Comparison of ENCODE assay signal across 26 cellular contexts in the genomic region with DNA sequence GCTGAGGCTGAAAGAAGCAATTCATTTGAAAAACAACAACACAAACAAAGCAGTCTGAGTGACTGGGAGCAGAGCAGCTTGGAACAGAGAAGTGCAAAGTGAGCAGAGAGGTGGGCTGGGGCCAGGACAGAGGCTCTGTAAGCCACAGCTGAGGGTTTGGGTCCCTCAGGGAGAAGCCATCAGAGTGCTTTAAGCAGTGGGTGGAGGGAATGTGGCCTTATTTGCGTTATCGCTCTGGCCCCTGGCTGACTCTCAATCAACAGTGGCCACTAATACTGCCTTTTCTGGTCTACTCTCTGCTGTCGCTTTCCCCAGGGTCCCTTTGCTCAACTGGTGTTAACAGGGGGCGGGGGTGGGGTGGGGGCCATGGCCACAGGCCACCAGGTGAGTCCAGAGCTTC. TPM values are rescaled to one million over a fixed set of nuclear protein-coding genes. Genes with fewer than 3 reads are reported as not detected.
DNase-seq lines count a peak whose midpoint lies in the region; ATAC-seq, FAIRE-seq and TF ChIP-seq lines count a peak whose summit lies in the region.
"Had no signal": no experiment of that assay in that cellular context is flagged by ENCODE, and none has a peak within 500 bp of the region (broad histone marks: within the 10 kb centered on the region; RNA-seq: fewer than 3 reads in every experiment).

No MANE protein-coding gene starts in this region.

- H3K27me3 Mint-ChIP-seq in stimulated activated memory B cell treated with anti-CD40 and anti-IgM and Interleukin-4, amounts not matched to agents 10 μg/mL and 1 μg/mL and 100 μg/mL, for 72 hours: no peaks in the 10 kb centered on the region
- H3K27me3 Mint-ChIP-seq: CD4-positive, alpha-beta memory T cell; naive thymus-derived CD8-positive, alpha-beta T cell had no signal

- FAIRE-seq in HepG2 (lab: Jason Lieb, UNC): no peak
- no peak for FAIRE-seq in H1 (lab: Jason Lieb, UNC)
- FAIRE-seq: A204.1, colon had no signal

- TF ChIP-seq POLR2A in HepG2 (IDR thresholded peaks at IDR 0.05; ENCODE audit: insufficient read depth in 1 of 2, low read depth in 2 of 2, low read length in 2 of 2): no peak
- TF ChIP-seq POLR2A in right lobe of liver (IDR thresholded peaks at IDR 0.05): no peak
- no peak for TF ChIP-seq POLR2A in H1 (IDR thresholded peaks at IDR 0.05; ENCODE audit: control extremely low read depth in 1 of 2, low read depth in 2 of 2, low read length in 2 of 2)

- no peak overlapping the region for H3K56ac ChIP-seq in H1 (replicated peaks; ENCODE audit: insufficient read length, low read depth, low read length)
- H3K56ac ChIP-seq in mesendoderm (ENCODE audit: low read length): peak overlapping the region; percentile 79

- WGBS in HepG2 (ENCODE audit: low lambda C conversion rate): 6% methylated on average over 2 of the region's 4 CpGs
- 80% methylated on average over 1 of the region's 4 CpGs for WGBS in right lobe of liver (ENCODE audit: insufficient coverage, low coverage, low lambda C conversion rate, missing lambda C conversion rate)
- 47% methylated on average over 4 of the region's 4 CpGs; no CpG with 5 or more reads in 1 of the 2 experiments for WGBS in H1 (ENCODE audit: extremely low coverage in 1 of 2, insufficient coverage in 1 of 2, insufficient read length in 1 of 2, insufficient replicate concordance in 2 of 2, low coverage in 1 of 2, low lambda C conversion rate in 2 of 2, missing lambda C conversion rate in 1 of 2), 2 experiments
- WGBS in mesendoderm (ENCODE audit: extremely low coverage, insufficient coverage, low lambda C conversion rate): no CpG with 5 or more reads among the region's 4 CpGs

- ATAC-seq in HepG2 (peak; percentile 63), right lobe of liver (no peak), GM18907 (IDR thresholded peaks at IDR 0.05; ENCODE audit: unreplicated experiment) (no peak), HG02642 (IDR thresholded peaks at IDR 0.05; ENCODE audit: poor library complexity, unreplicated experiment) (no peak)
- no peak for ATAC-seq in stimulated activated memory B cell treated with anti-CD40 and anti-IgM and Interleukin-4, amounts not matched to agents 10 μg/mL and 1 μg/mL and 100 μg/mL, for 72 hours
- ATAC-seq: left colon; naive thymus-derived CD8-positive, alpha-beta T cell had no signal

- DNase-seq in HepG2 (ENCODE audit: low spot score) (no peak), right lobe of liver (no peak), H1 (ENCODE audit: low read depth in 1 of 2, low spot score in 2 of 2) (peak in 1 of 2 experiments; percentile 47), mesendoderm (no peak), GM19240 (ENCODE audit: insufficient read length, low spot score) (no peak)
- DNase-seq: activated CD4-positive, alpha-beta T cell treated with anti-CD3 and anti-CD28 coated beads, Interleukin-2, amount 50 U/mL, for 48 hours; activated CD8-positive, alpha-beta memory T cell treated with anti-CD3 and anti-CD28 coated beads, Interleukin-2, amount 50 U/mL, for 4 hours; activated naive CD4-positive, alpha-beta T cell treated with anti-CD3 and anti-CD28 coated beads, Interleukin-2, amount 10 ng/mL, durations not matched to agents 7 days and 5 days; amygdala; CD4-positive, alpha-beta memory T cell; DMS 273 treated with DMSO at 0.1 percent for 48 hours; effector memory CD4-positive, alpha-beta T cell; HCEC 1CT; left colon; naive thymus-derived CD8-positive, alpha-beta T cell; posterior cingulate gyrus had no signal

- no peak overlapping the region for H3K27ac ChIP-seq in HepG2 (ENCODE audit: extremely low read length, insufficient read depth, low read length)
- H3K27ac ChIP-seq in right lobe of liver: no peak overlapping the region
- no peak overlapping the region for H3K27ac ChIP-seq in H1 (ENCODE audit: low read depth, low read length)
- peak overlapping the region; percentile 25 for H3K27ac ChIP-seq in mesendoderm (ENCODE audit: low read depth, low read length)
- H3K27ac ChIP-seq: breast epithelium, RWPE1, SK-N-MC had no signal

- no peak overlapping the region for H3K14ac ChIP-seq in H1 (ENCODE audit: insufficient read length)

- CTCF ChIA-PET in HepG2 (lab: Yijun Ruan, JAX; ENCODE audit: low intra/inter-chr PET ratio, low total read pairs) (no interaction called here), H1 (lab: Charles Lee; ENCODE audit: partially characterized antibody) (interaction anchor here (0.6 to 4.9 kb wide), 15 partner anchors 8 to 167 kb away, joined by 3 to 28 read pairs (median 4); no protein-coding TSS in a partner anchor)

- H3K36me3 Mint-ChIP-seq in stimulated activated memory B cell treated with anti-CD40 and anti-IgM and Interleukin-4, amounts not matched to agents 10 μg/mL and 1 μg/mL and 100 μg/mL, for 72 hours: peaks cover 4% of the 10 kb centered on the region

- TF ChIP-seq RAD21 in HepG2 (CRISPR knock-in tag; IDR thresholded peaks at IDR 0.05): no peak
- TF ChIP-seq RAD21 in H1 (IDR thresholded peaks at IDR 0.05 in 1 of 2, conservative IDR thresholded peaks at IDR 0.05 in 1 of 2; ENCODE audit: low read depth in 2 of 2, low read length in 2 of 2): no peak

- H3K27ac Mint-ChIP-seq in stimulated activated memory B cell treated with anti-CD40 and anti-IgM and Interleukin-4, amounts not matched to agents 10 μg/mL and 1 μg/mL and 100 μg/mL, for 72 hours: peak overlapping the region; percentile 35
- H3K27ac Mint-ChIP-seq: activated naive CD4-positive, alpha-beta T cell treated with anti-CD3 and anti-CD28 coated beads, Interleukin-2, amount 10 ng/mL, durations not matched to agents 7 days and 5 days; activated T-helper 1 cell treated with anti-CD3 and anti-CD28 coated beads, Interleukin-12 subunit alpha, Interleukin-12 subunit beta, Interleukin-2, Interleukin-4 antibody, amounts not matched to agents 30 ng/mL and 10 ng/mL and 1 ng/mL, durations not matched to agents 14 hours and 24 hours and 36 hours had no signal

- peaks cover 8% of the 10 kb centered on the region for H3K4me1 Mint-ChIP-seq in stimulated activated memory B cell treated with anti-CD40 and anti-IgM and Interleukin-4, amounts not matched to agents 10 μg/mL and 1 μg/mL and 100 μg/mL, for 72 hours

- H3K27me3 ChIP-seq in HepG2 (ENCODE audit: control insufficient read depth in 1 of 2, insufficient read depth in 2 of 2, low read length in 2 of 2) (peaks cover 0 to 1% of the 10 kb centered on the region in 2 experiments; a peak in 1 of 5 replicates), right lobe of liver (no peaks in the 10 kb centered on the region), H1 (replicated peaks in 1 of 4; ENCODE audit: control insufficient read depth in 3 of 4, extremely low read depth in 1 of 4, insufficient read depth in 3 of 4, low read length in 3 of 4) (no peaks in the 10 kb centered on the region), mesendoderm (ENCODE audit: insufficient read depth, low read length, poor library complexity) (no peaks in the 10 kb centered on the region)
- H3K27me3 ChIP-seq: breast epithelium, tibial nerve had no signal

- no peak overlapping the region for H3K4ac ChIP-seq in H1 (replicated peaks; ENCODE audit: insufficient read length, low read depth, low read length)
- peak overlapping the region; percentile 63 for H3K4ac ChIP-seq in mesendoderm (ENCODE audit: low read depth, low read length)

- in situ Hi-C loops in HepG2 (cut with HindIII; ENCODE audit: extremely low pct_ligation_motif_present, low pct_unique_long_range_greater_than_20kb): no loop called here

- TF ChIP-seq CTCF in HepG2 (CRISPR knock-in tag; IDR thresholded peaks at IDR 0.05) (no peak), right lobe of liver (IDR thresholded peaks at IDR 0.05) (no peak), H1 (IDR thresholded peaks at IDR 0.05; ENCODE audit: control extremely low read depth in 1 of 3, insufficient read depth in 1 of 3, low read depth in 1 of 3, low read length in 3 of 3) (no peak)

- H4K20me1 ChIP-seq in HepG2 (ENCODE audit: insufficient read depth, low read length) (no peaks in the 10 kb centered on the region), H1 (replicated peaks in 1 of 2; ENCODE audit: control insufficient read depth in 1 of 2, insufficient read depth in 2 of 2, low read length in 2 of 2) (no peaks in the 10 kb centered on the region)

- BruUV-seq in HepG2 (replicated peaks; lab: Mats Ljungman, UMichigan): no TSS peak

- no peak overlapping the region for H3K4me3 Mint-ChIP-seq in stimulated activated memory B cell treated with anti-CD40 and anti-IgM and Interleukin-4, amounts not matched to agents 10 μg/mL and 1 μg/mL and 100 μg/mL, for 72 hours
- H3K4me3 Mint-ChIP-seq: activated naive CD4-positive, alpha-beta T cell treated with anti-CD3 and anti-CD28 coated beads, Interleukin-2, amount 10 ng/mL, durations not matched to agents 7 days and 5 days; activated T-helper 1 cell treated with anti-CD3 and anti-CD28 coated beads, Interleukin-12 subunit alpha, Interleukin-12 subunit beta, Interleukin-2, Interleukin-4 antibody, amounts not matched to agents 30 ng/mL and 10 ng/mL and 1 ng/mL, durations not matched to agents 14 hours and 24 hours and 36 hours; CD4-positive, alpha-beta memory T cell; naive thymus-derived CD8-positive, alpha-beta T cell had no signal

- H3K9me3 Mint-ChIP-seq in stimulated activated memory B cell treated with anti-CD40 and anti-IgM and Interleukin-4, amounts not matched to agents 10 μg/mL and 1 μg/mL and 100 μg/mL, for 72 hours: peaks cover 6% of the 10 kb centered on the region

- no peak overlapping the region for H3K23ac ChIP-seq in H1 (ENCODE audit: insufficient read length)
- H3K23ac ChIP-seq in mesendoderm (ENCODE audit: low read length): no peak overlapping the region

- POLR2A ChIA-PET in HepG2 (lab: Yijun Ruan, JAX) (no interaction called here), H1 (lab: Charles Lee; ENCODE audit: partially characterized antibody) (interaction anchor here (1.1 to 1.8 kb wide), 6 partner anchors 9 to 44 kb away, joined by 3 to 6 read pairs (median 4); a partner anchor contains a TSS)

- H2BK12ac ChIP-seq in H1 (ENCODE audit: low read depth, low read length): 0 out of 2 replicates have a peak overlapping the region, but pooled peaks have one; percentile 60

- no peaks in the 10 kb centered on the region for H3K36me3 ChIP-seq in HepG2 (replicated peaks in 1 of 2; ENCODE audit: control insufficient read depth in 1 of 2, insufficient read depth in 2 of 2, low read length in 2 of 2)
- H3K36me3 ChIP-seq in right lobe of liver: no peaks in the 10 kb centered on the region
- H3K36me3 ChIP-seq in H1 (ENCODE audit: control insufficient read depth in 2 of 4, insufficient read depth in 4 of 4, low read length in 3 of 4): no peaks in the 10 kb centered on the region
- no peaks in the 10 kb centered on the region for H3K36me3 ChIP-seq in mesendoderm (ENCODE audit: control insufficient read depth, insufficient read depth, low read length)
- H3K36me3 ChIP-seq: breast epithelium, tibial nerve had no signal

- H3K18ac ChIP-seq in H1 (ENCODE audit: extremely low read depth, low read length) (no peak overlapping the region; the same call in 1 of the 2 replicates), mesendoderm (ENCODE audit: low read length) (peak overlapping the region; percentile 24)

- no peak overlapping the region; the same call in 1 of the 2 replicates for H2BK15ac ChIP-seq in H1 (ENCODE audit: low read length)
- H2BK15ac ChIP-seq in mesendoderm (replicated peaks; ENCODE audit: low read depth): no peak overlapping the region

- H4K5ac ChIP-seq in H1 (ENCODE audit: insufficient read length, low read depth, low read length): no peak overlapping the region
- H4K5ac ChIP-seq in mesendoderm (ENCODE audit: low read length): no peak overlapping the region

- peaks cover 29% of the 10 kb centered on the region for H3K4me1 ChIP-seq in HepG2 (ENCODE audit: insufficient read depth, low read length)
- no peaks in the 10 kb centered on the region for H3K4me1 ChIP-seq in right lobe of liver
- peaks cover 8 to 23% (median 13%) of the 10 kb centered on the region in 4 experiments for H3K4me1 ChIP-seq in H1 (replicated peaks in 1 of 4; ENCODE audit: control insufficient read depth in 3 of 4, insufficient read depth in 4 of 4, low read length in 3 of 4)
- H3K4me1 ChIP-seq in mesendoderm (ENCODE audit: control insufficient read depth, low read depth, low read length): peaks cover 22% of the 10 kb centered on the region
- H3K4me1 ChIP-seq: breast epithelium had no signal

- peak overlapping the region; percentile 60 for H2BK5ac ChIP-seq in H1 (ENCODE audit: low read depth, low read length)
- peak overlapping the region; percentile 25 for H2BK5ac ChIP-seq in mesendoderm (ENCODE audit: low read length)

- H3K23me2 ChIP-seq in H1 (ENCODE audit: low read depth, low read length): no peaks in the 10 kb centered on the region

- no peak for TF ChIP-seq EP300 in HepG2 (IDR thresholded peaks at IDR 0.05; ENCODE audit: low read depth in 2 of 2, low read length in 2 of 2)
- TF ChIP-seq EP300 in HepG2 (CRISPR knock-in tag; IDR thresholded peaks at IDR 0.05; ENCODE audit: borderline replicate concordance): no peak
- TF ChIP-seq EP300 in H1 (IDR thresholded peaks at IDR 0.05; ENCODE audit: borderline replicate concordance in 1 of 2, low read depth in 2 of 2, low read length in 2 of 2): no peak

- H2AK5ac ChIP-seq in H1 (ENCODE audit: low read depth, low read length) (no peak overlapping the region), mesendoderm (ENCODE audit: low read length) (no peak overlapping the region)

- H3K79me1 ChIP-seq in H1 (ENCODE audit: low read depth, low read length) (no peaks in the 10 kb centered on the region), mesendoderm (ENCODE audit: low read length) (no peaks in the 10 kb centered on the region)

- intact Hi-C loops in HepG2 (cut with micrococcal nuclease; ENCODE audit: unreplicated experiment) (no loop called here), right lobe of liver (cut with DNase I) (no loop called here)

- H4K8ac ChIP-seq in H1 (ENCODE audit: extremely low read depth, insufficient read depth, low read length) (no peak overlapping the region), mesendoderm (ENCODE audit: low read depth, low read length) (no peak overlapping the region)

- H2AFZ ChIP-seq in HepG2 (ENCODE audit: low read length) (peak overlapping the region; percentile 44), H1 (ENCODE audit: low read length) (peak overlapping the region; percentile 47; the same call in 1 of the 2 replicates)

- H3K4me2 ChIP-seq in HepG2 (ENCODE audit: low read depth, low read length) (peak overlapping the region; percentile 36), H1 (ENCODE audit: insufficient read depth in 1 of 2, low read depth in 2 of 2, low read length in 2 of 2) (peak overlapping the region in 1 of 2 experiments; percentile 44; a peak in 2 of 4 replicates), mesendoderm (ENCODE audit: low read length) (no peak overlapping the region)

- peaks cover 9% of the 10 kb centered on the region; the same call in 1 of the 2 replicates for H3K9me3 ChIP-seq in HepG2 (ENCODE audit: low read length)
- no peaks in the 10 kb centered on the region for H3K9me3 ChIP-seq in right lobe of liver
- H3K9me3 ChIP-seq in H1 (ENCODE audit: insufficient read depth in 2 of 2, low read depth in 1 of 2, low read length in 1 of 2): no peaks in the 10 kb centered on the region
- H3K9me3 ChIP-seq: breast epithelium had no signal

- H2BK20ac ChIP-seq in H1 (ENCODE audit: low read length): 0 out of 2 replicates have a peak overlapping the region, but pooled peaks have one; percentile 40

- peak overlapping the region; percentile 4; the same call in 1 of the 2 replicates for H3K9ac ChIP-seq in HepG2 (ENCODE audit: insufficient read depth, low read depth, low read length)
- H3K9ac ChIP-seq in H1 (replicated peaks in 1 of 4; ENCODE audit: extremely low read depth in 1 of 4, low read depth in 3 of 4, low read length in 3 of 4): no peak overlapping the region; a peak in 1 of 7 replicates
- H3K9ac ChIP-seq in mesendoderm (ENCODE audit: low read length): no peak overlapping the region

- H3K4me3 ChIP-seq in HepG2 (replicated peaks in 1 of 3; ENCODE audit: insufficient read depth in 1 of 3, low read depth in 2 of 3, low read length in 3 of 3) (no peak overlapping the region; a peak in 1 of 6 replicates), right lobe of liver (no peak overlapping the region), H1 (ENCODE audit: extremely low read depth in 1 of 4, insufficient read depth in 2 of 4, low read depth in 3 of 4, low read length in 4 of 4) (0 out of 8 replicates have a peak overlapping the region, but pooled peaks of 1 of the 4 experiments have one; percentile 1), mesendoderm (ENCODE audit: low read length) (no peak overlapping the region)
- H3K4me3 ChIP-seq: breast epithelium, SK-N-MC, tibial nerve had no signal

- no peaks in the 10 kb centered on the region for H3K79me2 ChIP-seq in HepG2 (ENCODE audit: insufficient read depth, low read length)
- no peaks in the 10 kb centered on the region for H3K79me2 ChIP-seq in H1 (ENCODE audit: control insufficient read depth in 1 of 2, insufficient read depth in 2 of 2, low read length in 2 of 2)
- no peaks in the 10 kb centered on the region for H3K79me2 ChIP-seq in mesendoderm (ENCODE audit: control insufficient read depth, insufficient read depth, low read length)

- no peak overlapping the region for H4K91ac ChIP-seq in H1 (replicated peaks; ENCODE audit: insufficient read length, low read length)

- H2BK120ac ChIP-seq in H1 (replicated peaks; ENCODE audit: low read depth, low read length): no peak overlapping the region
- H2BK120ac ChIP-seq in mesendoderm (ENCODE audit: low read depth, low read length): no peak overlapping the region

RNA-seq across cellular contexts. Expression of a gene that starts 44.2 kb away (rescaled TPM):
- total RNA-seq in HepG2 (2016; rRNA removed; fragmentation: Illumina TruSeq; extraction: Trizol): 6.2 and 8.4 TPM in 2 replicates
- 0.88 and 1.1 TPM in 2 replicates for total RNA-seq in HepG2 (2016; cell fraction: cytosol; rRNA removed; fragmentation: Illumina TruSeq; extraction: Trizol; ENCODE audit: low read depth)
- 6.2 and 7.9 TPM in 2 replicates for total RNA-seq in HepG2 (2016; cell fraction: insoluble cytoplasmic fraction; rRNA removed; fragmentation: Illumina TruSeq; extraction: Trizol)
- total RNA-seq in HepG2 (2016; cell fraction: membrane; rRNA removed; fragmentation: Illumina TruSeq; extraction: Trizol): 3.5 and 4.3 TPM in 2 replicates
- total RNA-seq in HepG2 (2016; cell fraction: nucleus; rRNA removed; fragmentation: Illumina TruSeq; extraction: Trizol): 5.8 and 6.6 TPM in 2 replicates
- 6.6 and 7.8 TPM in 2 replicates for polyA plus RNA-seq in HepG2 (2011; rRNA removed)
- 6.1 and 8.5 TPM in 2 replicates for polyA plus RNA-seq in HepG2 (2011; cell fraction: cytosol; rRNA removed)
- 9.9 and 12.0 TPM in 2 replicates for polyA plus RNA-seq in HepG2 (2011; cell fraction: nucleus; rRNA removed)
- 13.5 and 21.1 TPM in 2 replicates for polyA plus RNA-seq in HepG2 (2012)
- polyA plus RNA-seq in HepG2 (2016; cell fraction: cytosol; fragmentation: Illumina TruSeq; extraction: Trizol; ENCODE audit: low read depth): 0.57 and 0.58 TPM in 2 replicates
- 8.8 and 10.6 TPM in 2 replicates for polyA plus RNA-seq in HepG2 (2016; cell fraction: insoluble cytoplasmic fraction; fragmentation: Illumina TruSeq; extraction: Trizol; ENCODE audit: low read depth)
- 2.4 and 2.6 TPM in 2 replicates for polyA plus RNA-seq in HepG2 (2016; cell fraction: membrane; fragmentation: Illumina TruSeq; extraction: Trizol; ENCODE audit: low read depth)
- 9.6 and 10.7 TPM in 2 replicates for polyA plus RNA-seq in HepG2 (2016; cell fraction: nucleus; fragmentation: Illumina TruSeq; extraction: Trizol; ENCODE audit: insufficient read depth, low read depth)
- 5.2 and 20.2 TPM in 2 replicates for polyA minus RNA-seq in HepG2 (2011; rRNA and poly(A)+ RNA removed; ENCODE audit: low replicate concordance)
- 14.8 and 18.3 TPM in 2 replicates for polyA minus RNA-seq in HepG2 (2011; cell fraction: cytosol; rRNA and poly(A)+ RNA removed)
- 5.8 and 8.6 TPM in 2 replicates for polyA minus RNA-seq in HepG2 (2011; cell fraction: nucleus; rRNA and poly(A)+ RNA removed)
- total RNA-seq in right lobe of liver: 10 to 100 TPM; 11.7 to 18.1 (median 13.7) TPM
- total RNA-seq in H1 (2021; fragmentation: NEBNext Ultra II Directional; extraction: Animal tissue kit (Norgen Biotek cat#: 25700)): 57.0 and 59.6 TPM in 2 replicates
- 18.8 and 32.1 TPM in 2 replicates for polyA plus RNA-seq in H1 (2011; rRNA removed)
- 22.0 TPM for polyA plus RNA-seq in H1 (2011; cell fraction: cytosol; rRNA removed)
- polyA plus RNA-seq in H1 (2011; cell fraction: nucleus; rRNA removed): 27.5 TPM
- 36.5 to 43.3 TPM (median 39.3 TPM) in 4 replicates for polyA plus RNA-seq in H1 (2012, experiment 1 of 2)
- polyA plus RNA-seq in H1 (2012, experiment 2 of 2): 26.8 TPM
- 21.9 TPM for polyA plus RNA-seq in H1 (2013, experiment 1 of 2)
- polyA plus RNA-seq in H1 (2013, experiment 2 of 2): 22.6 TPM
- 7.7 and 12.6 TPM in 2 replicates for polyA minus RNA-seq in H1 (2011; rRNA and poly(A)+ RNA removed)
- 47.4 TPM for polyA minus RNA-seq in H1 (2011; cell fraction: cytosol; rRNA and poly(A)+ RNA removed)
- polyA minus RNA-seq in H1 (2011; cell fraction: nucleus; rRNA and poly(A)+ RNA removed): 25.9 TPM
- 15.8 TPM for polyA plus RNA-seq in mesendoderm (2013, experiment 1 of 2)
- 15.9 TPM for polyA plus RNA-seq in mesendoderm (2013, experiment 2 of 2)
